Comparison of ENCODE assay signal across 1 cellular context in the genomic region with DNA sequence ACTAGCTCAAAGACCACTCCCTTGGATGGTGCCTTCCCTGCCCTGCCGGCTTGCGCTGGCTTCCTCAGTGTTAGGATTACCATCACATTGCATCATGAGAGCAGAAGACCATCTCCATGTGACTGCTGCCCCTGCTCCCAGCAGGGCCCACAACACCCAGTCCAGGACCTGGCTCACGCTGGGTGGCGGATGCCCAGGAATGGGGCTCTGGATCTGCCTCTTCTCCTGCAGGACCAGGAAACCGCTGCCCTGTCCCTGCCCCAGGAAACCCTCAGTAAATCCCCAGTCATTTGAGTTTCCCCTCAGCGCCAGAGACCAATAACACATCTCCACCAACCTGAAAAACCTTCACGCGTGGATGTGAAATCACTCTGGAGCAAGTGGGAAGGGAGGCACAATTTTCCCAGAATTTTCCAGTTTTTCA.
TF ChIP-seq lines count a peak whose summit lies in the region.

No MANE protein-coding gene starts in this region.

TF ChIP-seq in HEK293, 187 proteins besides CTCF, POLR2A, EP300 and RAD21 (continued from another document and continues in another):
- no peak for TF ChIP-seq ZNF248 (tag by site-specific recombination; IDR thresholded peaks at IDR 0.05)
- peak; percentile 34; the same call in 1 of the 2 replicates for TF ChIP-seq ZNF660 (tag by site-specific recombination; IDR thresholded peaks at IDR 0.05)
- peak; percentile 90 for TF ChIP-seq ZIC2 (tag by site-specific recombination; IDR thresholded peaks at IDR 0.05)
- TF ChIP-seq, protein P1, sequence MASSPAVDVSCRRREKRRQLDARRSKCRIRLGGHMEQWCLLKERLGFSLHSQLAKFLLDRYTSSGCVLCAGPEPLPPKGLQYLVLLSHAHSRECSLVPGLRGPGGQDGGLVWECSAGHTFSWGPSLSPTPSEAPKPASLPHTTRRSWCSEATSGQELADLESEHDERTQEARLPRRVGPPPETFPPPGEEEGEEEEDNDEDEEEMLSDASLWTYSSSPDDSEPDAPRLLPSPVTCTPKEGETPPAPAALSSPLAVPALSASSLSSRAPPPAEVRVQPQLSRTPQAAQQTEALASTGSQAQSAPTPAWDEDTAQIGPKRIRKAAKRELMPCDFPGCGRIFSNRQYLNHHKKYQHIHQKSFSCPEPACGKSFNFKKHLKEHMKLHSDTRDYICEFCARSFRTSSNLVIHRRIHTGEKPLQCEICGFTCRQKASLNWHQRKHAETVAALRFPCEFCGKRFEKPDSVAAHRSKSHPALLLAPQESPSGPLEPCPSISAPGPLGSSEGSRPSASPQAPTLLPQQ (tag by site-specific recombination; IDR thresholded peaks at IDR 0.05) = peak; percentile 92
- no peak for TF ChIP-seq ZNF600 (tag by site-specific recombination; IDR thresholded peaks at IDR 0.05)
- TF ChIP-seq ZNF529 (tag by site-specific recombination; IDR thresholded peaks at IDR 0.05; ENCODE audit: insufficient replicate concordance) = no peak
- TF ChIP-seq ZNF10 (tag by site-specific recombination; IDR thresholded peaks at IDR 0.05) = no peak
- TF ChIP-seq, protein P2, sequence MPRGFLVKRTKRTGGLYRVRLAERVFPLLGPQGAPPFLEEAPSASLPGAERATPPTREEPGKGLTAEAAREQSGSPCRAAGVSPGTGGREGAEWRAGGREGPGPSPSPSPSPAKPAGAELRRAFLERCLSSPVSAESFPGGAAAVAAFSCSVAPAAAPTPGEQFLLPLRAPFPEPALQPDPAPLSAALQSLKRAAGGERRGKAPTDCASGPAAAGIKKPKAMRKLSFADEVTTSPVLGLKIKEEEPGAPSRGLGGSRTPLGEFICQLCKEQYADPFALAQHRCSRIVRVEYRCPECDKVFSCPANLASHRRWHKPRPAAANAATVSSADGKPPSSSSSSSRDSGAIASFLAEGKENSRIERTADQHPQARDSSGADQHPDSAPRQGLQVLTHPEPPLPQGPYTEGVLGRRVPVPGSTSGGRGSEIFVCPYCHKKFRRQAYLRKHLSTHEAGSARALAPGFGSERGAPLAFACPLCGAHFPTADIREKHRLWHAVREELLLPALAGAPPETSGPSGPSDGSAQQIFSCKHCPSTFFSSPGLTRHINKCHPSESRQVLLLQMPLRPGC (tag by site-specific recombination; IDR thresholded peaks at IDR 0.05) = no peak
- TF ChIP-seq IKZF3 (tag by site-specific recombination; IDR thresholded peaks at IDR 0.05) = 0 out of 2 replicates have a peak, but pooled peaks have one; percentile 65
- TF ChIP-seq ZNF169 (tag by site-specific recombination; IDR thresholded peaks at IDR 0.05) = no peak
- no peak for TF ChIP-seq TRIM28 (IDR thresholded peaks at IDR 0.05; ENCODE audit: borderline replicate concordance, low read length)
- no peak for TF ChIP-seq KLF9 (tag by site-specific recombination; IDR thresholded peaks at IDR 0.05; ENCODE audit: low read depth)
- TF ChIP-seq ZNF560 (tag by site-specific recombination; IDR thresholded peaks at IDR 0.05; ENCODE audit: borderline replicate concordance) = no peak
- TF ChIP-seq ZBTB21 (tag by site-specific recombination; IDR thresholded peaks at IDR 0.05) = no peak
- no peak for TF ChIP-seq ZNF501 (tag by site-specific recombination; IDR thresholded peaks at IDR 0.05)
- TF ChIP-seq HOXA7 (CRISPR knock-in tag; IDR thresholded peaks at IDR 0.05; ENCODE audit: borderline replicate concordance) = no peak
- TF ChIP-seq ZNF623 (tag by site-specific recombination; IDR thresholded peaks at IDR 0.05) = no peak
- TF ChIP-seq, protein P3, sequence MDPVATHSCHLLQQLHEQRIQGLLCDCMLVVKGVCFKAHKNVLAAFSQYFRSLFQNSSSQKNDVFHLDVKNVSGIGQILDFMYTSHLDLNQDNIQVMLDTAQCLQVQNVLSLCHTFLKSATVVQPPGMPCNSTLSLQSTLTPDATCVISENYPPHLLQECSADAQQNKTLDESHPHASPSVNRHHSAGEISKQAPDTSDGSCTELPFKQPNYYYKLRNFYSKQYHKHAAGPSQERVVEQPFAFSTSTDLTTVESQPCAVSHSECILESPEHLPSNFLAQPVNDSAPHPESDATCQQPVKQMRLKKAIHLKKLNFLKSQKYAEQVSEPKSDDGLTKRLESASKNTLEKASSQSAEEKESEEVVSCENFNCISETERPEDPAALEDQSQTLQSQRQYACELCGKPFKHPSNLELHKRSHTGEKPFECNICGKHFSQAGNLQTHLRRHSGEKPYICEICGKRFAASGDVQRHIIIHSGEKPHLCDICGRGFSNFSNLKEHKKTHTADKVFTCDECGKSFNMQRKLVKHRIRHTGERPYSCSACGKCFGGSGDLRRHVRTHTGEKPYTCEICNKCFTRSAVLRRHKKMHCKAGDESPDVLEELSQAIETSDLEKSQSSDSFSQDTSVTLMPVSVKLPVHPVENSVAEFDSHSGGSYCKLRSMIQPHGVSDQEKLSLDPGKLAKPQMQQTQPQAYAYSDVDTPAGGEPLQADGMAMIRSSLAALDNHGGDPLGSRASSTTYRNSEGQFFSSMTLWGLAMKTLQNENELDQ (tag by site-specific recombination; IDR thresholded peaks at IDR 0.05; ENCODE audit: low read depth) = no peak
- TF ChIP-seq ZNF138 (tag by site-specific recombination; IDR thresholded peaks at IDR 0.05; ENCODE audit: borderline replicate concordance) = no peak
- TF ChIP-seq ZNF423 (tag by site-specific recombination; IDR thresholded peaks at IDR 0.05) = no peak
- TF ChIP-seq ZNF426 (tag by site-specific recombination; IDR thresholded peaks at IDR 0.05) = no peak
- TF ChIP-seq PRDM10 (tag by site-specific recombination; IDR thresholded peaks at IDR 0.05) = peak; percentile 45
- TF ChIP-seq ZNF398 (tag by site-specific recombination; IDR thresholded peaks at IDR 0.05) = no peak
- TF ChIP-seq ZFHX2 (tag by site-specific recombination; conservative IDR thresholded peaks at IDR 0.05) = no peak
- TF ChIP-seq ZBTB20 (tag by site-specific recombination; IDR thresholded peaks at IDR 0.05) = peak; percentile 70
- TF ChIP-seq ZFP69B (tag by site-specific recombination; IDR thresholded peaks at IDR 0.05) = peak; percentile 91
- peak; percentile 79 for TF ChIP-seq ZBTB17 (tag by site-specific recombination; IDR thresholded peaks at IDR 0.05)
- TF ChIP-seq TSHZ1 (tag by site-specific recombination; IDR thresholded peaks at IDR 0.05; ENCODE audit: borderline replicate concordance) = no peak
- no peak for TF ChIP-seq ZNF114 (tag by site-specific recombination; IDR thresholded peaks at IDR 0.05)
- TF ChIP-seq ZBTB48 (tag by site-specific recombination; IDR thresholded peaks at IDR 0.05) = peak; percentile 65
- no peak for TF ChIP-seq KLF7 (tag by site-specific recombination; IDR thresholded peaks at IDR 0.05; ENCODE audit: borderline replicate concordance)
- TF ChIP-seq PATZ1 (tag by site-specific recombination; IDR thresholded peaks at IDR 0.05) = peak; percentile 65; the same call in 1 of the 2 replicates
- TF ChIP-seq ZNF776 (tag by site-specific recombination; IDR thresholded peaks at IDR 0.05; ENCODE audit: borderline replicate concordance) = no peak
- TF ChIP-seq ZSCAN30 (tag by site-specific recombination; IDR thresholded peaks at IDR 0.05) = 0 out of 2 replicates have a peak, but pooled peaks have one; percentile 10
- TF ChIP-seq HIC1 (tag by site-specific recombination; IDR thresholded peaks at IDR 0.05) = no peak
- TF ChIP-seq ZNF324 (tag by site-specific recombination; IDR thresholded peaks at IDR 0.05) = no peak
- TF ChIP-seq ZNF626 (tag by site-specific recombination; IDR thresholded peaks at IDR 0.05) = no peak
- TF ChIP-seq ZNF777 (tag by site-specific recombination; IDR thresholded peaks at IDR 0.05; ENCODE audit: borderline replicate concordance) = no peak
- no peak for TF ChIP-seq ZNF433 (tag by site-specific recombination; IDR thresholded peaks at IDR 0.05; ENCODE audit: low read depth)
